ENCODE assay signal across 25 cellular contexts in genomic region chr5:153081385-153081784, GRCh38.
DNase-seq lines count a peak whose midpoint lies in the region; ATAC-seq, FAIRE-seq and TF ChIP-seq lines count a peak whose summit lies in the region.
"Had no signal": no experiment of that assay in that cellular context is flagged by ENCODE, and none has a peak within 500 bp of the region (broad histone marks: within the 10 kb centered on the region; RNA-seq: fewer than 3 reads in every experiment).

No MANE protein-coding gene starts in this region.

- H3K27me3 ChIP-seq in IMR-90 (ENCODE audit: control insufficient read depth, insufficient read depth, low read length) (no peaks in the 10 kb centered on the region), keratinocyte (ENCODE audit: control insufficient read depth, extremely low read depth, insufficient read depth, low read length) (no peaks in the 10 kb centered on the region)
- H3K27me3 ChIP-seq: adrenal gland, brain microvascular endothelial cell, SJCRH30 had no signal

- ATAC-seq in IMR-90 (ENCODE audit: low read depth) (no peak), HG02798 (IDR thresholded peaks at IDR 0.05; ENCODE audit: poor library complexity, unreplicated experiment) (no peak)
- ATAC-seq: stimulated activated naive CD8-positive, alpha-beta T cell treated with anti-CD3 and anti-CD28 coated beads, Interleukin-15, Interleukin-2, amounts not matched to agents 100 U/mL and 50 U/mL, for 24 hours; WTC11 had no signal

- H3K36me3 Mint-ChIP-seq in chondrocyte (ENCODE audit: low read depth) = no peaks in the 10 kb centered on the region
- H3K36me3 Mint-ChIP-seq: CD4-positive, alpha-beta memory T cell; immature natural killer cell; mesothelial cell of epicardium; naive B cell had no signal

- no peak overlapping the region for H4K5ac ChIP-seq in IMR-90 (ENCODE audit: low read depth, low read length)

- H2AK9ac ChIP-seq in IMR-90 (replicated peaks; ENCODE audit: low read depth, low read length, poor library complexity) = no peak overlapping the region

- intact Hi-C loops in IMR-90 (cut with micrococcal nuclease) = no loop called here

- dilution Hi-C loops in IMR-90 (cut with HindIII; ENCODE audit: low sequenced_read_pairs, unreplicated experiment) (no loop called here), keratinocyte (cut with MboI; ENCODE audit: extremely low pct_ligation_motif_present, low sequenced_read_pairs) (no loop called here)

- no peak overlapping the region for H2BK120ac ChIP-seq in IMR-90 (ENCODE audit: low read depth, low read length)

- H3K18ac ChIP-seq in IMR-90 (ENCODE audit: low read depth, low read length) = no peak overlapping the region

- H3K36me3 ChIP-seq in IMR-90 (ENCODE audit: control insufficient read depth, insufficient read depth, low read length) = no peaks in the 10 kb centered on the region
- no peaks in the 10 kb centered on the region for H3K36me3 ChIP-seq in keratinocyte (ENCODE audit: control insufficient read depth in 2 of 2, extremely low read depth in 1 of 2, insufficient read depth in 2 of 2, low read length in 2 of 2)
- H3K36me3 ChIP-seq: adrenal gland, brain microvascular endothelial cell, SJCRH30 had no signal

- H3K79me2 ChIP-seq in keratinocyte (ENCODE audit: control insufficient read depth, insufficient read depth, low read length) = no peaks in the 10 kb centered on the region

- H3K4me1 ChIP-seq in IMR-90 (ENCODE audit: control insufficient read depth, insufficient read depth, low read length) = no peaks in the 10 kb centered on the region
- H3K4me1 ChIP-seq in keratinocyte (ENCODE audit: control insufficient read depth, extremely low read depth, insufficient read depth, low read length) = peaks cover 49% of the 10 kb centered on the region
- H3K4me1 ChIP-seq: adrenal gland, SJCRH30 had no signal

- H3K14ac ChIP-seq in IMR-90 (replicated peaks; ENCODE audit: low read depth, low read length) = no peak overlapping the region

- POLR2A ChIA-PET in IMR-90 (lab: Charles Lee; ENCODE audit: unreplicated experiment) = no interaction called here
- POLR2A ChIA-PET in RWPE1 (lab: Yijun Ruan, JAX; ENCODE audit: low non-redundant PET) = no interaction called here

- TF ChIP-seq CTCF in IMR-90 (conservative IDR thresholded peaks at IDR 0.05; ENCODE audit: low read depth, low read length) (no peak), RWPE1 (conservative IDR thresholded peaks at IDR 0.05; ENCODE audit: low read depth) (no peak), keratinocyte (optimal IDR thresholded peaks at IDR 0.05 in 1 of 3, IDR thresholded peaks at IDR 0.05 in 1 of 3, conservative IDR thresholded peaks at IDR 0.05 in 1 of 3; ENCODE audit: extremely low read depth in 1 of 3, insufficient read depth in 2 of 3, low read length in 3 of 3) (no peak), chondrocyte (IDR thresholded peaks at IDR 0.05) (no peak)

- FAIRE-seq in keratinocyte (lab: Jason Lieb, UNC) = peak; percentile 49
- FAIRE-seq: colon had no signal

- no peak overlapping the region for H3K23ac ChIP-seq in IMR-90 (ENCODE audit: low read depth, low read length)

- DNase-seq in COR-L47 (lab: John Stamatoyannopoulos, UW) = peak; percentile 27
- no peak for DNase-seq in IMR-90
- peak; percentile 77 for DNase-seq in RWPE1 (ENCODE audit: low spot score)
- peak; percentile 41 for DNase-seq in keratinocyte (ENCODE audit: low read depth, low spot score)
- DNase-seq in iPS-NIHi11 (ENCODE audit: low spot score) = no peak
- DNase-seq in chondrocyte (ENCODE audit: low spot score) = no peak
- no peak for DNase-seq in NCI-H524 (lab: John Stamatoyannopoulos, UW)
- DNase-seq: activated CD4-positive, alpha-beta T cell treated with anti-CD3 and anti-CD28 coated beads, Interleukin-2, amount 50 U/mL, for 1 hour; activated naive CD4-positive, alpha-beta T cell treated with Interleukin-2 at 50 U/mL for 16 hours; adrenal gland; brain microvascular endothelial cell; CD4-positive, alpha-beta memory T cell; effector CD4-positive, alpha-beta T cell; immature natural killer cell; naive B cell; NCI-H1092; NCI-H187 treated with DMSO at 0.1 percent for 48 hours; SJCRH30; stimulated activated naive CD8-positive, alpha-beta T cell treated with anti-CD3 and anti-CD28 coated beads, Interleukin-15, Interleukin-2, amounts not matched to agents 100 U/mL and 50 U/mL, for 24 hours; T1000 had no signal

- peaks cover 15% of the 10 kb centered on the region for H3K9me3 Mint-ChIP-seq in chondrocyte (ENCODE audit: low read depth)
- H3K9me3 Mint-ChIP-seq: mesothelial cell of epicardium had no signal

- H2BK20ac ChIP-seq in IMR-90 (ENCODE audit: low read depth, low read length) = no peak overlapping the region

- 83% methylated on average over 2 of the region's 4 CpGs; no CpG with 5 or more reads in 1 of the 2 experiments for WGBS in IMR-90 (ENCODE audit: extremely low coverage in 2 of 2, insufficient read length in 1 of 2), 2 experiments

- no peak overlapping the region for H4K8ac ChIP-seq in IMR-90 (ENCODE audit: low read depth in 2 of 2, low read length in 2 of 2)

- TF ChIP-seq POLR2A in IMR-90 (IDR thresholded peaks at IDR 0.05; ENCODE audit: low read depth, low read length) = no peak

- in situ Hi-C loops in IMR-90 (cut with MboI; ENCODE audit: low sequenced_read_pairs) = no loop called here

- H3K4me3 Mint-ChIP-seq in chondrocyte (ENCODE audit: unreplicated experiment) = no peak overlapping the region
- H3K4me3 Mint-ChIP-seq: CD4-positive, alpha-beta memory T cell; immature natural killer cell; mesothelial cell of epicardium; naive B cell; WTC11 had no signal

- H3K4me2 ChIP-seq in IMR-90 (ENCODE audit: low read depth, low read length) (no peak overlapping the region), keratinocyte (ENCODE audit: control insufficient read depth, extremely low read depth, insufficient read depth, low read depth, low read length) (no peak overlapping the region)

- H3K9me3 ChIP-seq in IMR-90 (ENCODE audit: control insufficient read depth, insufficient read depth, low read length) = peaks cover 10% of the 10 kb centered on the region
- H3K9me3 ChIP-seq in keratinocyte (ENCODE audit: control insufficient read depth, low read depth, low read length) = no peaks in the 10 kb centered on the region
- H3K9me3 ChIP-seq: adrenal gland, SJCRH30 had no signal

- H3K9me1 ChIP-seq in IMR-90 (ENCODE audit: insufficient read depth, low read length) = no peaks in the 10 kb centered on the region
- no peaks in the 10 kb centered on the region for H3K9me1 ChIP-seq in keratinocyte (ENCODE audit: control insufficient read depth, extremely low read depth, insufficient read depth, low read length)

- no peak overlapping the region for H3K4me3 ChIP-seq in IMR-90 (ENCODE audit: insufficient read depth, low read depth, low read length)
- H3K4me3 ChIP-seq in keratinocyte (ENCODE audit: control insufficient read depth in 2 of 3, extremely low read depth in 1 of 3, insufficient read depth in 2 of 3, low read depth in 1 of 3, low read length in 3 of 3) = no peak overlapping the region
- H3K4me3 ChIP-seq: adrenal gland, SJCRH30, skin epidermis had no signal

- no peaks in the 10 kb centered on the region for H3K27me3 Mint-ChIP-seq in chondrocyte (ENCODE audit: low read depth)
- H3K27me3 Mint-ChIP-seq: CD4-positive, alpha-beta memory T cell; naive B cell had no signal

- H3K56ac ChIP-seq in IMR-90 (ENCODE audit: extremely low read depth, insufficient read depth, low read length) = no peak overlapping the region

- no peak overlapping the region for H3K4ac ChIP-seq in IMR-90 (ENCODE audit: low read depth, low read length)

- no peak overlapping the region for H3K9ac ChIP-seq in IMR-90 (ENCODE audit: low read depth, low read length)
- no peak overlapping the region for H3K9ac ChIP-seq in keratinocyte (ENCODE audit: control insufficient read depth, extremely low read depth, insufficient read depth, low read length)

- no peak overlapping the region for H2BK15ac ChIP-seq in IMR-90 (ENCODE audit: low read depth, low read length)

- H2BK5ac ChIP-seq in IMR-90 (ENCODE audit: low read depth, low read length, poor library complexity, severe bottlenecking) = no peak overlapping the region

- BruUV-seq in IMR-90 (replicated peaks; lab: Mats Ljungman, UMichigan) = no TSS peak

- no peaks in the 10 kb centered on the region for H3K4me1 Mint-ChIP-seq in chondrocyte (ENCODE audit: low read depth)
- H3K4me1 Mint-ChIP-seq: CD4-positive, alpha-beta memory T cell; immature natural killer cell; naive B cell had no signal

- H3K27ac Mint-ChIP-seq in chondrocyte (ENCODE audit: unreplicated experiment) = no peak overlapping the region
- H3K27ac Mint-ChIP-seq: CD4-positive, alpha-beta memory T cell; immature natural killer cell; mesothelial cell of epicardium; naive B cell; WTC11 had no signal

- no peaks in the 10 kb centered on the region for H3K79me1 ChIP-seq in IMR-90 (ENCODE audit: low read depth in 1 of 2, low read length in 2 of 2)

- H3K27ac ChIP-seq in IMR-90 (ENCODE audit: insufficient read depth, low read length) (no peak overlapping the region), RWPE1 (no peak overlapping the region), keratinocyte (ENCODE audit: control insufficient read depth, insufficient read depth, low read length) (no peak overlapping the region)
- H3K27ac ChIP-seq: adrenal gland, brain microvascular endothelial cell, SJCRH30, skin epidermis had no signal

- H4K20me1 ChIP-seq in IMR-90 (ENCODE audit: insufficient read depth, low read length) = no peaks in the 10 kb centered on the region
- H4K20me1 ChIP-seq in keratinocyte (ENCODE audit: control insufficient read depth, extremely low read depth, insufficient read depth, low read length) = no peaks in the 10 kb centered on the region

- H2AFZ ChIP-seq in IMR-90 (replicated peaks; ENCODE audit: low read length, poor library complexity) (no peak overlapping the region), keratinocyte (ENCODE audit: control insufficient read depth, low read length) (no peak overlapping the region)

- TF ChIP-seq RAD21 in IMR-90 (IDR thresholded peaks at IDR 0.05; ENCODE audit: low read length) = no peak

- H2AK5ac ChIP-seq in IMR-90 (ENCODE audit: low read depth, low read length) = no peak overlapping the region

- CTCF ChIA-PET in IMR-90 (lab: Yijun Ruan, JAX) (no interaction called here), RWPE1 (lab: Yijun Ruan, JAX) (no interaction called here)

- no peak overlapping the region for H4K91ac ChIP-seq in IMR-90 (ENCODE audit: insufficient read depth, low read depth, low read length)

TF ChIP-seq in IMR-90, 13 proteins besides CTCF, POLR2A, EP300 and RAD21:
- no peak for TF ChIP-seq MAFK (IDR thresholded peaks at IDR 0.05; ENCODE audit: low read depth, low read length)
- peak; percentile 43 for TF ChIP-seq CEBPB (IDR thresholded peaks at IDR 0.05; ENCODE audit: low read depth, low read length)

Comparison
In these comparisons a context has a peak if more than half of its experiments do, and no peak if none do; other contexts are left out.
1. DNase-seq: peak in COR-L47 (single experiment), RWPE1 (single experiment) and keratinocyte (single experiment); none in IMR-90 (single experiment), iPS-NIHi11 (single experiment), chondrocyte (single experiment) and NCI-H524 (0 of 2).